ENCODE assay signal across 8 cellular contexts in the genomic region with DNA sequence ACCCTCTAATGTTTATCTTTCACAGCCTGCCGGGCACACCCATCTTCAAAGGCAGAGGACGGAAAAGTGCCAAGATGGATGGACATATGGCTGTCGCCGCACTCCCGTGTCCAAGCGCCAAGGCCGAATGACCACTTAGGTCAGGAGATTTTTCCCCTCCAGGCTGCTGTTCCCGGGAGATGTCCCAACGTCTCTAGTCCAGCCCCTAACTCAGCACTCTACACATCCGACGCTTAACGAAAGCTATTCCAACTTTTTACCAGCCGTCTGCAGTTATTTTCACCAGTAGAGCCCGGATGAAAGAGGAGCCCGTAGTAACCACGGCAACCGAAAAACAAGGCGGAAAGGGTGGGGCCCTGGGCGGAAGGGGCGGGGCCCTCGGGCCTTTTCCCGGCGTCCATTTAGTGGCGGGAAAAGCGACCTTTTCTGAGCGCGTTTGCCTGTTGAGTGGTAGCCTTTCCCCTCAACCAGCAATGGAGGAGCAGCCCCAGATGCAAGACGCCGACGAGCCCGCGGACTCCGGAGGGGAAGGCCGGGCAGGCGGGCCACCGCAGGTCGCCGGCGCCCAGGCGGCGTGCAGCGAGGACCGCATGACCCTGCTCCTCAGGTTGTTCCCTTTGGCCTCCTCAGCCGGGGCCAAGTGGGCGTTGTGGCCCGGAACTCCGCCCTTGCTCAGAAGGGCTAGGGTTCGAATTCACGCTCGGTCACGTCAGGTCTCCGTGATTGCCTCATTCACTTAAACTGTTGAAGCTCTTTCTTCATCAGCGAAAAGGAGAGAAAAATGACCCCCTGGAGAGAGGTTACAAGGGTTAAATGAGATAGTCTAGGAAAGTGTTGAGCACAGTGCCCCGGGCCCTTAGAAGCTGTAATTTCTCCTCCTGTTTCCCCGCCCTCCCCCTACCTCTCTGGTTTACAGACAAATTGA. TPM values are rescaled to one million over a fixed set of nuclear protein-coding genes. Genes with fewer than 3 reads are reported as not detected.
DNase-seq lines count a peak whose midpoint lies in the region; ATAC-seq and TF ChIP-seq lines count a peak whose summit lies in the region.

A gene with protein sequence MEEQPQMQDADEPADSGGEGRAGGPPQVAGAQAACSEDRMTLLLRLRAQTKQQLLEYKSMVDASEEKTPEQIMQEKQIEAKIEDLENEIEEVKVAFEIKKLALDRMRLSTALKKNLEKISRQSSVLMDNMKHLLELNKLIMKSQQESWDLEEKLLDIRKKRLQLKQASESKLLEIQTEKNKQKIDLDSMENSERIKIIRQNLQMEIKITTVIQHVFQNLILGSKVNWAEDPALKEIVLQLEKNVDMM (plus strand): TSS at position 422 of the 925 bp plus-strand sequence. CDS start 52 bp downstream, at position 474.

- H3K4me1 ChIP-seq in left ventricle myocardium inferior (peaks cover 20% of the 10 kb centered on the region), prostate gland (replicated peaks) (no peaks in the 10 kb centered on the region), urinary bladder (ENCODE audit: insufficient read depth) (peaks cover 2% of the 10 kb centered on the region)

- intact Hi-C loops in left ventricle myocardium inferior (cut with micrococcal nuclease) = no loop called here
- intact Hi-C loops in prostate gland (cut with DNase I) = no loop called here

- peak within 1 kb of the TSS; percentile 92 for H3K4me3 Mint-ChIP-seq in T-helper 17 cell

- H3K27ac ChIP-seq in left ventricle myocardium inferior (replicated peaks) (peak within 1 kb of the TSS; percentile 82), prostate gland (peak within 1 kb of the TSS; percentile 40 to 64), urinary bladder (ENCODE audit: low read depth) (peak within 1 kb of the TSS; percentile 4)

- H3K9me3 ChIP-seq in T-helper 17 cell (ENCODE audit: control insufficient read depth, low read length, poor library complexity, severe bottlenecking) (no peaks in the 10 kb centered on the region), left ventricle myocardium inferior (replicated peaks) (no peaks in the 10 kb centered on the region), prostate gland (no peaks in the 10 kb centered on the region)

- no peak for TF ChIP-seq POLR2A in prostate gland (IDR thresholded peaks at IDR 0.05)

- H3K27me3 Mint-ChIP-seq in T-helper 17 cell = no peaks in the 10 kb centered on the region

- peak within 1 kb of the TSS; percentile 93 for H3K4me3 ChIP-seq in left ventricle myocardium inferior
- peak within 1 kb of the TSS; percentile 48 to 61 for H3K4me3 ChIP-seq in prostate gland
- H3K4me3 ChIP-seq in urinary bladder (ENCODE audit: low read depth, low read length) = peak within 1 kb of the TSS; percentile 69

- no peaks in the 10 kb centered on the region for H3K27me3 ChIP-seq in left ventricle myocardium inferior (ENCODE audit: low read depth)
- no peaks in the 10 kb centered on the region for H3K27me3 ChIP-seq in prostate gland (replicated peaks; ENCODE audit: insufficient read depth)

- 1% methylated on average over 53 of the region's 55 CpGs for WGBS in prostate gland
- under 1% methylated on average over 55 of the region's 55 CpGs for WGBS in urinary bladder

- no peaks in the 10 kb centered on the region for H3K36me3 Mint-ChIP-seq in T-helper 17 cell (ENCODE audit: low read depth)

- ATAC-seq in GM18502 (IDR thresholded peaks at IDR 0.05; ENCODE audit: poor library complexity, unreplicated experiment) (peak; percentile 94), HG02943 (IDR thresholded peaks at IDR 0.05; ENCODE audit: low read depth, unreplicated experiment) (peak; percentile 93), T-helper 17 cell (peak; percentile 96)

- DNase-seq in NCI-H187 (lab: John Stamatoyannopoulos, UW) (peak; percentile 85 to 88), T-helper 17 cell (peak; percentile 79 to 89 (median 88)), amniotic stem cell (lab: John Stamatoyannopoulos, UW) (peak; percentile 86), left ventricle myocardium inferior (peak; percentile 86), prostate gland (ENCODE audit: low spot score) (peak; percentile 70)

- H3K27ac Mint-ChIP-seq in T-helper 17 cell = peak within 1 kb of the TSS; percentile 92

- TF ChIP-seq CTCF in left ventricle myocardium inferior (IDR thresholded peaks at IDR 0.05; ENCODE audit: borderline replicate concordance) = no peak
- TF ChIP-seq CTCF in prostate gland (IDR thresholded peaks at IDR 0.05) = no peak

- peaks cover 7% of the 10 kb centered on the region for H3K4me1 Mint-ChIP-seq in T-helper 17 cell

- H3K36me3 ChIP-seq in left ventricle myocardium inferior (no peaks in the 10 kb centered on the region), prostate gland (no peaks in the 10 kb centered on the region), urinary bladder (ENCODE audit: insufficient read depth) (no peaks in the 10 kb centered on the region)

RNA-seq across cellular contexts. Expression of the gene that starts here (rescaled TPM):
- total RNA-seq in T-helper 17 cell = 1 to 10 TPM; 3.9 to 5.9 TPM
- total RNA-seq in left ventricle myocardium inferior = 3.1 TPM
- 10 to 100 TPM in 1 of 2 donors, 1 to 10 TPM in 1; 5.3 to 17.4 TPM for total RNA-seq in prostate gland
- 20.5 TPM for total RNA-seq in urinary bladder
- polyA plus RNA-seq in urinary bladder = 3.9 TPM

Comparison
In these comparisons a context has a peak if more than half of its experiments do, and no peak if none do; other contexts are left out.
1. Peak in every context shown above with its lines: DNase-seq, ATAC-seq, H3K4me3 ChIP-seq and H3K27ac ChIP-seq.
2. H3K27ac ChIP-seq: peak in every context shown above with its lines; median percentile 82 in left ventricle myocardium inferior; 52 in prostate gland; 4 in urinary bladder.